1 cellular context compared by ENCODE assay signal in the genomic region with DNA sequence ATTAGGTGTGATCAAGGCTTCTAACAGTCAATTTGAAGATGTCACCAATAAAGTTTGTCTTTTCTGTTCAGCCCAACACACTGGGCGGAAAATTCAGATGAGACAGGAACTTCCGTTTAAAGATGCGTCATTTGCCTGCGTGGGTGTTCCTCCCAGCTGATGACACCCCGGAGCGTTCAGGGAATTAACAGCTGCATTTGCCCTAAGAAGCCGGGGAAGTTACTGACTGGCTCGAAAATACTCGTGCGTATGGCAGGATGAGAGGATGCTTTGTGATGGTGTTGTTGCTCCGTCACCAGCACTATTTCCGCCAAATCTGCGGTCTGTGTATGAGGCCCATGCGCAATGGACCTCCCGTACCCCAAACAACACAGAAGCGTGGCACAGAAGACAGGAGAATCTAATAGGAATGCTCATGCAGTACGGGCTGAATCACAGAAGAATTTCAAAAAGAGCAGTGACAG.
TF ChIP-seq lines count a peak whose summit lies in the region.

No MANE protein-coding gene starts in this region.

TF ChIP-seq in K562, 482 proteins besides CTCF, POLR2A, EP300 and RAD21 (continued from another document and continues in another):
- TF ChIP-seq, protein P1, sequence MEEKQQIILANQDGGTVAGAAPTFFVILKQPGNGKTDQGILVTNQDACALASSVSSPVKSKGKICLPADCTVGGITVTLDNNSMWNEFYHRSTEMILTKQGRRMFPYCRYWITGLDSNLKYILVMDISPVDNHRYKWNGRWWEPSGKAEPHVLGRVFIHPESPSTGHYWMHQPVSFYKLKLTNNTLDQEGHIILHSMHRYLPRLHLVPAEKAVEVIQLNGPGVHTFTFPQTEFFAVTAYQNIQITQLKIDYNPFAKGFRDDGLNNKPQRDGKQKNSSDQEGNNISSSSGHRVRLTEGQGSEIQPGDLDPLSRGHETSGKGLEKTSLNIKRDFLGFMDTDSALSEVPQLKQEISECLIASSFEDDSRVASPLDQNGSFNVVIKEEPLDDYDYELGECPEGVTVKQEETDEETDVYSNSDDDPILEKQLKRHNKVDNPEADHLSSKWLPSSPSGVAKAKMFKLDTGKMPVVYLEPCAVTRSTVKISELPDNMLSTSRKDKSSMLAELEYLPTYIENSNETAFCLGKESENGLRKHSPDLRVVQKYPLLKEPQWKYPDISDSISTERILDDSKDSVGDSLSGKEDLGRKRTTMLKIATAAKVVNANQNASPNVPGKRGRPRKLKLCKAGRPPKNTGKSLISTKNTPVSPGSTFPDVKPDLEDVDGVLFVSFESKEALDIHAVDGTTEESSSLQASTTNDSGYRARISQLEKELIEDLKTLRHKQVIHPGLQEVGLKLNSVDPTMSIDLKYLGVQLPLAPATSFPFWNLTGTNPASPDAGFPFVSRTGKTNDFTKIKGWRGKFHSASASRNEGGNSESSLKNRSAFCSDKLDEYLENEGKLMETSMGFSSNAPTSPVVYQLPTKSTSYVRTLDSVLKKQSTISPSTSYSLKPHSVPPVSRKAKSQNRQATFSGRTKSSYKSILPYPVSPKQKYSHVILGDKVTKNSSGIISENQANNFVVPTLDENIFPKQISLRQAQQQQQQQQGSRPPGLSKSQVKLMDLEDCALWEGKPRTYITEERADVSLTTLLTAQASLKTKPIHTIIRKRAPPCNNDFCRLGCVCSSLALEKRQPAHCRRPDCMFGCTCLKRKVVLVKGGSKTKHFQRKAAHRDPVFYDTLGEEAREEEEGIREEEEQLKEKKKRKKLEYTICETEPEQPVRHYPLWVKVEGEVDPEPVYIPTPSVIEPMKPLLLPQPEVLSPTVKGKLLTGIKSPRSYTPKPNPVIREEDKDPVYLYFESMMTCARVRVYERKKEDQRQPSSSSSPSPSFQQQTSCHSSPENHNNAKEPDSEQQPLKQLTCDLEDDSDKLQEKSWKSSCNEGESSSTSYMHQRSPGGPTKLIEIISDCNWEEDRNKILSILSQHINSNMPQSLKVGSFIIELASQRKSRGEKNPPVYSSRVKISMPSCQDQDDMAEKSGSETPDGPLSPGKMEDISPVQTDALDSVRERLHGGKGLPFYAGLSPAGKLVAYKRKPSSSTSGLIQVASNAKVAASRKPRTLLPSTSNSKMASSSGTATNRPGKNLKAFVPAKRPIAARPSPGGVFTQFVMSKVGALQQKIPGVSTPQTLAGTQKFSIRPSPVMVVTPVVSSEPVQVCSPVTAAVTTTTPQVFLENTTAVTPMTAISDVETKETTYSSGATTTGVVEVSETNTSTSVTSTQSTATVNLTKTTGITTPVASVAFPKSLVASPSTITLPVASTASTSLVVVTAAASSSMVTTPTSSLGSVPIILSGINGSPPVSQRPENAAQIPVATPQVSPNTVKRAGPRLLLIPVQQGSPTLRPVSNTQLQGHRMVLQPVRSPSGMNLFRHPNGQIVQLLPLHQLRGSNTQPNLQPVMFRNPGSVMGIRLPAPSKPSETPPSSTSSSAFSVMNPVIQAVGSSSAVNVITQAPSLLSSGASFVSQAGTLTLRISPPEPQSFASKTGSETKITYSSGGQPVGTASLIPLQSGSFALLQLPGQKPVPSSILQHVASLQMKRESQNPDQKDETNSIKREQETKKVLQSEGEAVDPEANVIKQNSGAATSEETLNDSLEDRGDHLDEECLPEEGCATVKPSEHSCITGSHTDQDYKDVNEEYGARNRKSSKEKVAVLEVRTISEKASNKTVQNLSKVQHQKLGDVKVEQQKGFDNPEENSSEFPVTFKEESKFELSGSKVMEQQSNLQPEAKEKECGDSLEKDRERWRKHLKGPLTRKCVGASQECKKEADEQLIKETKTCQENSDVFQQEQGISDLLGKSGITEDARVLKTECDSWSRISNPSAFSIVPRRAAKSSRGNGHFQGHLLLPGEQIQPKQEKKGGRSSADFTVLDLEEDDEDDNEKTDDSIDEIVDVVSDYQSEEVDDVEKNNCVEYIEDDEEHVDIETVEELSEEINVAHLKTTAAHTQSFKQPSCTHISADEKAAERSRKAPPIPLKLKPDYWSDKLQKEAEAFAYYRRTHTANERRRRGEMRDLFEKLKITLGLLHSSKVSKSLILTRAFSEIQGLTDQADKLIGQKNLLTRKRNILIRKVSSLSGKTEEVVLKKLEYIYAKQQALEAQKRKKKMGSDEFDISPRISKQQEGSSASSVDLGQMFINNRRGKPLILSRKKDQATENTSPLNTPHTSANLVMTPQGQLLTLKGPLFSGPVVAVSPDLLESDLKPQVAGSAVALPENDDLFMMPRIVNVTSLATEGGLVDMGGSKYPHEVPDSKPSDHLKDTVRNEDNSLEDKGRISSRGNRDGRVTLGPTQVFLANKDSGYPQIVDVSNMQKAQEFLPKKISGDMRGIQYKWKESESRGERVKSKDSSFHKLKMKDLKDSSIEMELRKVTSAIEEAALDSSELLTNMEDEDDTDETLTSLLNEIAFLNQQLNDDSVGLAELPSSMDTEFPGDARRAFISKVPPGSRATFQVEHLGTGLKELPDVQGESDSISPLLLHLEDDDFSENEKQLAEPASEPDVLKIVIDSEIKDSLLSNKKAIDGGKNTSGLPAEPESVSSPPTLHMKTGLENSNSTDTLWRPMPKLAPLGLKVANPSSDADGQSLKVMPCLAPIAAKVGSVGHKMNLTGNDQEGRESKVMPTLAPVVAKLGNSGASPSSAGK (IDR thresholded peaks at IDR 0.05): peak; percentile 25; the same call in 1 of the 2 replicates
- TF ChIP-seq ELF2 (CRISPR knock-in tag; IDR thresholded peaks at IDR 0.05) (no peak), GATAD2B (IDR thresholded peaks at IDR 0.05; ENCODE audit: borderline replicate concordance) (no peak), TBL1XR1 (IDR thresholded peaks at IDR 0.05; ENCODE audit: low read length in 2 of 2) (0 out of 4 replicates have a peak, but pooled peaks of 1 of the 2 experiments have one; percentile 42), EP400 (IDR thresholded peaks at IDR 0.05) (peak; percentile 51; the same call in 1 of the 2 replicates), FOS (IDR thresholded peaks at IDR 0.05; ENCODE audit: extremely low read depth, insufficient read length) (no peak), TEAD4 (IDR thresholded peaks at IDR 0.05; ENCODE audit: low read length) (peak; percentile 50; the same call in 1 of the 2 replicates), TEAD4 (CRISPR knock-in tag; IDR thresholded peaks at IDR 0.05; ENCODE audit: borderline replicate concordance) (no peak), SETDB1 (IDR thresholded peaks at IDR 0.05; ENCODE audit: low read length) (no peak), TAF7 (tag; IDR thresholded peaks at IDR 0.05) (no peak), JUND (IDR thresholded peaks at IDR 0.05; ENCODE audit: borderline replicate concordance, low read depth, low read length) (peak; percentile 89), JUND (tag; IDR thresholded peaks at IDR 0.05; ENCODE audit: borderline replicate concordance, low read depth, low read length) (peak; percentile 76; the same call in 1 of the 3 replicates), ATF7 (IDR thresholded peaks at IDR 0.05) (peak; percentile 73; the same call in 1 of the 2 replicates), LCOR (CRISPR knock-in tag; IDR thresholded peaks at IDR 0.05) (no peak), PURB (CRISPR knock-in tag; IDR thresholded peaks at IDR 0.05; ENCODE audit: low read depth) (no peak), ARHGAP35 (IDR thresholded peaks at IDR 0.05; ENCODE audit: partially characterized antibody) (no peak), SIN3A (IDR thresholded peaks at IDR 0.05; ENCODE audit: borderline replicate concordance in 2 of 2, control insufficient read depth in 1 of 2, low read depth in 2 of 2, low read length in 2 of 2) (peak in 1 of 2 experiments; percentile 54; a peak in 1 of 4 replicates), RBM15 (IDR thresholded peaks at IDR 0.05; ENCODE audit: insufficient read depth, low read length) (no peak), ZC3H8 (IDR thresholded peaks at IDR 0.05) (no peak), STAT5A (IDR thresholded peaks at IDR 0.05; ENCODE audit: borderline replicate concordance, low read length) (0 out of 2 replicates have a peak, but pooled peaks have one; percentile 37), KLF16 (IDR thresholded peaks at IDR 0.05) (peak; percentile 42; the same call in 1 of the 2 replicates), MAZ (CRISPR knock-in tag; conservative IDR thresholded peaks at IDR 0.05 in 1 of 2, IDR thresholded peaks at IDR 0.05 in 1 of 2) (0 out of 4 replicates have a peak, but pooled peaks of 1 of the 2 experiments have one; percentile 31), MEIS2 (IDR thresholded peaks at IDR 0.05; ENCODE audit: partially characterized antibody) (peak; percentile 42), SNIP1 (IDR thresholded peaks at IDR 0.05; ENCODE audit: low read depth) (no peak)
- TF ChIP-seq, protein P2, sequence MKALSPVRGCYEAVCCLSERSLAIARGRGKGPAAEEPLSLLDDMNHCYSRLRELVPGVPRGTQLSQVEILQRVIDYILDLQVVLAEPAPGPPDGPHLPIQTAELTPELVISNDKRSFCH (CRISPR knock-in tag; IDR thresholded peaks at IDR 0.05): no peak
- TF ChIP-seq, protein P2 (tag; IDR thresholded peaks at IDR 0.05): 0 out of 2 replicates have a peak, but pooled peaks have one; percentile 25
- TF ChIP-seq, protein P3, sequence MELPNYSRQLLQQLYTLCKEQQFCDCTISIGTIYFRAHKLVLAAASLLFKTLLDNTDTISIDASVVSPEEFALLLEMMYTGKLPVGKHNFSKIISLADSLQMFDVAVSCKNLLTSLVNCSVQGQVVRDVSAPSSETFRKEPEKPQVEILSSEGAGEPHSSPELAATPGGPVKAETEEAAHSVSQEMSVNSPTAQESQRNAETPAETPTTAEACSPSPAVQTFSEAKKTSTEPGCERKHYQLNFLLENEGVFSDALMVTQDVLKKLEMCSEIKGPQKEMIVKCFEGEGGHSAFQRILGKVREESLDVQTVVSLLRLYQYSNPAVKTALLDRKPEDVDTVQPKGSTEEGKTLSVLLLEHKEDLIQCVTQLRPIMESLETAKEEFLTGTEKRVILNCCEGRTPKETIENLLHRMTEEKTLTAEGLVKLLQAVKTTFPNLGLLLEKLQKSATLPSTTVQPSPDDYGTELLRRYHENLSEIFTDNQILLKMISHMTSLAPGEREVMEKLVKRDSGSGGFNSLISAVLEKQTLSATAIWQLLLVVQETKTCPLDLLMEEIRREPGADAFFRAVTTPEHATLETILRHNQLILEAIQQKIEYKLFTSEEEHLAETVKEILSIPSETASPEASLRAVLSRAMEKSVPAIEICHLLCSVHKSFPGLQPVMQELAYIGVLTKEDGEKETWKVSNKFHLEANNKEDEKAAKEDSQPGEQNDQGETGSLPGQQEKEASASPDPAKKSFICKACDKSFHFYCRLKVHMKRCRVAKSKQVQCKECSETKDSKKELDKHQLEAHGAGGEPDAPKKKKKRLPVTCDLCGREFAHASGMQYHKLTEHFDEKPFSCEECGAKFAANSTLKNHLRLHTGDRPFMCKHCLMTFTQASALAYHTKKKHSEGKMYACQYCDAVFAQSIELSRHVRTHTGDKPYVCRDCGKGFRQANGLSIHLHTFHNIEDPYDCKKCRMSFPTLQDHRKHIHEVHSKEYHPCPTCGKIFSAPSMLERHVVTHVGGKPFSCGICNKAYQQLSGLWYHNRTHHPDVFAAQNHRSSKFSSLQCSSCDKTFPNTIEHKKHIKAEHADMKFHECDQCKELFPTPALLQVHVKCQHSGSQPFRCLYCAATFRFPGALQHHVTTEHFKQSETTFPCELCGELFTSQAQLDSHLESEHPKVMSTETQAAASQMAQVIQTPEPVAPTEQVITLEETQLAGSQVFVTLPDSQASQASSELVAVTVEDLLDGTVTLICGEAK (IDR thresholded peaks at IDR 0.05): peak; percentile 97
- TF ChIP-seq, protein P3 (CRISPR knock-in tag; IDR thresholded peaks at IDR 0.05): peak; percentile 93
- TF ChIP-seq, protein P4, sequence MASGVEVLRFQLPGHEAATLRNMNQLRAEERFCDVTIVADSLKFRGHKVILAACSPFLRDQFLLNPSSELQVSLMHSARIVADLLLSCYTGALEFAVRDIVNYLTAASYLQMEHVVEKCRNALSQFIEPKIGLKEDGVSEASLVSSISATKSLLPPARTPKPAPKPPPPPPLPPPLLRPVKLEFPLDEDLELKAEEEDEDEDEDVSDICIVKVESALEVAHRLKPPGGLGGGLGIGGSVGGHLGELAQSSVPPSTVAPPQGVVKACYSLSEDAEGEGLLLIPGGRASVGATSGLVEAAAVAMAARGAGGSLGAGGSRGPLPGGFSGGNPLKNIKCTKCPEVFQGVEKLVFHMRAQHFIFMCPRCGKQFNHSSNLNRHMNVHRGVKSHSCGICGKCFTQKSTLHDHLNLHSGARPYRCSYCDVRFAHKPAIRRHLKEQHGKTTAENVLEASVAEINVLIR (CRISPR knock-in tag; IDR thresholded peaks at IDR 0.05): no peak
- TF ChIP-seq, protein P5, sequence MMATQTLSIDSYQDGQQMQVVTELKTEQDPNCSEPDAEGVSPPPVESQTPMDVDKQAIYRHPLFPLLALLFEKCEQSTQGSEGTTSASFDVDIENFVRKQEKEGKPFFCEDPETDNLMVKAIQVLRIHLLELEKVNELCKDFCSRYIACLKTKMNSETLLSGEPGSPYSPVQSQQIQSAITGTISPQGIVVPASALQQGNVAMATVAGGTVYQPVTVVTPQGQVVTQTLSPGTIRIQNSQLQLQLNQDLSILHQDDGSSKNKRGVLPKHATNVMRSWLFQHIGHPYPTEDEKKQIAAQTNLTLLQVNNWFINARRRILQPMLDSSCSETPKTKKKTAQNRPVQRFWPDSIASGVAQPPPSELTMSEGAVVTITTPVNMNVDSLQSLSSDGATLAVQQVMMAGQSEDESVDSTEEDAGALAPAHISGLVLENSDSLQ (IDR thresholded peaks at IDR 0.05): peak; percentile 45
